ENCODE assay signal across 1 cellular context in the genomic region with DNA sequence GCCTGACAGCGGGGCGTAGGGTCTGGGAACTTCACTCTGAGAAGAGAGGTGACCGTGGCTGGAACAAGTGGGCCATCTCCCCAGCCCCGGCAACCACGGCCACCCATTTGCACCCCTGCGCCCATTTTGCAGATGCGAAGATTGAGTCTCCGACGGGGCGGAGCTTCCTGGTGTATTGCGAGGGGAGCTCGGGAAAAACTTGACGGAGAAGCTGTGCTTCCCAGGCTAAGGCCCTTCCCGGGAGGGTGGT.
TF ChIP-seq lines count a peak whose summit lies in the region.

No MANE protein-coding gene starts in this region.

TF ChIP-seq in K562, 482 proteins besides CTCF, POLR2A, EP300 and RAD21 (continued from another document and continues in another):
- TF ChIP-seq, protein P1, sequence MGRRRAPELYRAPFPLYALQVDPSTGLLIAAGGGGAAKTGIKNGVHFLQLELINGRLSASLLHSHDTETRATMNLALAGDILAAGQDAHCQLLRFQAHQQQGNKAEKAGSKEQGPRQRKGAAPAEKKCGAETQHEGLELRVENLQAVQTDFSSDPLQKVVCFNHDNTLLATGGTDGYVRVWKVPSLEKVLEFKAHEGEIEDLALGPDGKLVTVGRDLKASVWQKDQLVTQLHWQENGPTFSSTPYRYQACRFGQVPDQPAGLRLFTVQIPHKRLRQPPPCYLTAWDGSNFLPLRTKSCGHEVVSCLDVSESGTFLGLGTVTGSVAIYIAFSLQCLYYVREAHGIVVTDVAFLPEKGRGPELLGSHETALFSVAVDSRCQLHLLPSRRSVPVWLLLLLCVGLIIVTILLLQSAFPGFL (CRISPR knock-in tag; IDR thresholded peaks at IDR 0.05): 0 out of 2 replicates have a peak, but pooled peaks have one; percentile 23
- TF ChIP-seq ZBTB17 (CRISPR knock-in tag; IDR thresholded peaks at IDR 0.05) (no peak), NCOA4 (IDR thresholded peaks at IDR 0.05; ENCODE audit: partially characterized antibody) (peak; percentile 94), SMAD4 (CRISPR knock-in tag; conservative IDR thresholded peaks at IDR 0.05) (peak; percentile 56), TCF7L2 (IDR thresholded peaks at IDR 0.05; ENCODE audit: low read depth, low read length) (no peak), POLR3A (IDR thresholded peaks at IDR 0.05; ENCODE audit: borderline replicate concordance, extremely low read depth, insufficient read depth, insufficient read length) (no peak), GABPA (tag; conservative IDR thresholded peaks at IDR 0.05; ENCODE audit: low read depth) (no peak), TFAM (CRISPR knock-in tag; conservative IDR thresholded peaks at IDR 0.05) (no peak), NR1H2 (CRISPR knock-in tag; IDR thresholded peaks at IDR 0.05) (no peak), CHCHD3 (CRISPR knock-in tag; IDR thresholded peaks at IDR 0.05) (no peak), MCM7 (IDR thresholded peaks at IDR 0.05) (no peak), ASH1L (IDR thresholded peaks at IDR 0.05; ENCODE audit: borderline replicate concordance, low read depth, partially characterized antibody) (peak; percentile 82), DNMT1 (IDR thresholded peaks at IDR 0.05) (0 out of 2 replicates have a peak, but pooled peaks have one; percentile 44), POLR2AphosphoS5 (IDR thresholded peaks at IDR 0.05; ENCODE audit: control insufficient read depth, insufficient read depth, low read depth, low read length) (no peak), HCFC1 (IDR thresholded peaks at IDR 0.05; ENCODE audit: low read depth, low read length) (no peak), KLF13 (tag; IDR thresholded peaks at IDR 0.05; ENCODE audit: borderline replicate concordance, low read depth) (no peak), ARHGAP35 (IDR thresholded peaks at IDR 0.05; ENCODE audit: partially characterized antibody) (no peak), ETV6 (IDR thresholded peaks at IDR 0.05; ENCODE audit: borderline replicate concordance in 1 of 2, low read depth in 2 of 2, low read length in 1 of 2) (0 out of 4 replicates have a peak, but pooled peaks of 1 of the 2 experiments have one; percentile 16), ETV6 (CRISPR knock-in tag; IDR thresholded peaks at IDR 0.05; ENCODE audit: borderline replicate concordance) (no peak), HDAC1 (IDR thresholded peaks at IDR 0.05) (peak; percentile 91 to 93; a peak in 3 of 4 replicates), SMARCA5 (IDR thresholded peaks at IDR 0.05) (peak; percentile 100), ZNF699 (CRISPR knock-in tag; IDR thresholded peaks at IDR 0.05; ENCODE audit: insufficient replicate concordance) (no peak), STAT5A (IDR thresholded peaks at IDR 0.05; ENCODE audit: borderline replicate concordance, low read length) (no peak), KDM4B (IDR thresholded peaks at IDR 0.05; ENCODE audit: borderline replicate concordance in 2 of 2, low read depth in 1 of 2) (no peak), ZC3H8 (IDR thresholded peaks at IDR 0.05) (peak; percentile 33; the same call in 1 of the 2 replicates), MCM2 (IDR thresholded peaks at IDR 0.05; ENCODE audit: low read depth) (no peak), MAFK (IDR thresholded peaks at IDR 0.05; ENCODE audit: low read length) (no peak)
- TF ChIP-seq, protein P2, sequence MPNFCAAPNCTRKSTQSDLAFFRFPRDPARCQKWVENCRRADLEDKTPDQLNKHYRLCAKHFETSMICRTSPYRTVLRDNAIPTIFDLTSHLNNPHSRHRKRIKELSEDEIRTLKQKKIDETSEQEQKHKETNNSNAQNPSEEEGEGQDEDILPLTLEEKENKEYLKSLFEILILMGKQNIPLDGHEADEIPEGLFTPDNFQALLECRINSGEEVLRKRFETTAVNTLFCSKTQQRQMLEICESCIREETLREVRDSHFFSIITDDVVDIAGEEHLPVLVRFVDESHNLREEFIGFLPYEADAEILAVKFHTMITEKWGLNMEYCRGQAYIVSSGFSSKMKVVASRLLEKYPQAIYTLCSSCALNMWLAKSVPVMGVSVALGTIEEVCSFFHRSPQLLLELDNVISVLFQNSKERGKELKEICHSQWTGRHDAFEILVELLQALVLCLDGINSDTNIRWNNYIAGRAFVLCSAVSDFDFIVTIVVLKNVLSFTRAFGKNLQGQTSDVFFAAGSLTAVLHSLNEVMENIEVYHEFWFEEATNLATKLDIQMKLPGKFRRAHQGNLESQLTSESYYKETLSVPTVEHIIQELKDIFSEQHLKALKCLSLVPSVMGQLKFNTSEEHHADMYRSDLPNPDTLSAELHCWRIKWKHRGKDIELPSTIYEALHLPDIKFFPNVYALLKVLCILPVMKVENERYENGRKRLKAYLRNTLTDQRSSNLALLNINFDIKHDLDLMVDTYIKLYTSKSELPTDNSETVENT (CRISPR knock-in tag; IDR thresholded peaks at IDR 0.05): 0 out of 2 replicates have a peak, but pooled peaks have one; percentile 38
- TF ChIP-seq, protein P3, sequence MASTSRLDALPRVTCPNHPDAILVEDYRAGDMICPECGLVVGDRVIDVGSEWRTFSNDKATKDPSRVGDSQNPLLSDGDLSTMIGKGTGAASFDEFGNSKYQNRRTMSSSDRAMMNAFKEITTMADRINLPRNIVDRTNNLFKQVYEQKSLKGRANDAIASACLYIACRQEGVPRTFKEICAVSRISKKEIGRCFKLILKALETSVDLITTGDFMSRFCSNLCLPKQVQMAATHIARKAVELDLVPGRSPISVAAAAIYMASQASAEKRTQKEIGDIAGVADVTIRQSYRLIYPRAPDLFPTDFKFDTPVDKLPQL (IDR thresholded peaks at IDR 0.05; ENCODE audit: extremely low read depth, insufficient read length): no peak
- TF ChIP-seq, protein P4, sequence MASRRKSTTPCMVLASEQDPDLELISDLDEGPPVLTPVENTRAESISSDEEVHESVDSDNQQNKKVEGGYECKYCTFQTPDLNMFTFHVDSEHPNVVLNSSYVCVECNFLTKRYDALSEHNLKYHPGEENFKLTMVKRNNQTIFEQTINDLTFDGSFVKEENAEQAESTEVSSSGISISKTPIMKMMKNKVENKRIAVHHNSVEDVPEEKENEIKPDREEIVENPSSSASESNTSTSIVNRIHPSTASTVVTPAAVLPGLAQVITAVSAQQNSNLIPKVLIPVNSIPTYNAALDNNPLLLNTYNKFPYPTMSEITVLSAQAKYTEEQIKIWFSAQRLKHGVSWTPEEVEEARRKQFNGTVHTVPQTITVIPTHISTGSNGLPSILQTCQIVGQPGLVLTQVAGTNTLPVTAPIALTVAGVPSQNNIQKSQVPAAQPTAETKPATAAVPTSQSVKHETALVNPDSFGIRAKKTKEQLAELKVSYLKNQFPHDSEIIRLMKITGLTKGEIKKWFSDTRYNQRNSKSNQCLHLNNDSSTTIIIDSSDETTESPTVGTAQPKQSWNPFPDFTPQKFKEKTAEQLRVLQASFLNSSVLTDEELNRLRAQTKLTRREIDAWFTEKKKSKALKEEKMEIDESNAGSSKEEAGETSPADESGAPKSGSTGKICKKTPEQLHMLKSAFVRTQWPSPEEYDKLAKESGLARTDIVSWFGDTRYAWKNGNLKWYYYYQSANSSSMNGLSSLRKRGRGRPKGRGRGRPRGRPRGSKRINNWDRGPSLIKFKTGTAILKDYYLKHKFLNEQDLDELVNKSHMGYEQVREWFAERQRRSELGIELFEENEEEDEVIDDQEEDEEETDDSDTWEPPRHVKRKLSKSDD (conservative IDR thresholded peaks at IDR 0.05; ENCODE audit: low read length): no peak
- TF ChIP-seq, protein P5, sequence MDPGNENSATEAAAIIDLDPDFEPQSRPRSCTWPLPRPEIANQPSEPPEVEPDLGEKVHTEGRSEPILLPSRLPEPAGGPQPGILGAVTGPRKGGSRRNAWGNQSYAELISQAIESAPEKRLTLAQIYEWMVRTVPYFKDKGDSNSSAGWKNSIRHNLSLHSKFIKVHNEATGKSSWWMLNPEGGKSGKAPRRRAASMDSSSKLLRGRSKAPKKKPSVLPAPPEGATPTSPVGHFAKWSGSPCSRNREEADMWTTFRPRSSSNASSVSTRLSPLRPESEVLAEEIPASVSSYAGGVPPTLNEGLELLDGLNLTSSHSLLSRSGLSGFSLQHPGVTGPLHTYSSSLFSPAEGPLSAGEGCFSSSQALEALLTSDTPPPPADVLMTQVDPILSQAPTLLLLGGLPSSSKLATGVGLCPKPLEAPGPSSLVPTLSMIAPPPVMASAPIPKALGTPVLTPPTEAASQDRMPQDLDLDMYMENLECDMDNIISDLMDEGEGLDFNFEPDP (CRISPR knock-in tag; IDR thresholded peaks at IDR 0.05): no peak
- TF ChIP-seq, protein P6, sequence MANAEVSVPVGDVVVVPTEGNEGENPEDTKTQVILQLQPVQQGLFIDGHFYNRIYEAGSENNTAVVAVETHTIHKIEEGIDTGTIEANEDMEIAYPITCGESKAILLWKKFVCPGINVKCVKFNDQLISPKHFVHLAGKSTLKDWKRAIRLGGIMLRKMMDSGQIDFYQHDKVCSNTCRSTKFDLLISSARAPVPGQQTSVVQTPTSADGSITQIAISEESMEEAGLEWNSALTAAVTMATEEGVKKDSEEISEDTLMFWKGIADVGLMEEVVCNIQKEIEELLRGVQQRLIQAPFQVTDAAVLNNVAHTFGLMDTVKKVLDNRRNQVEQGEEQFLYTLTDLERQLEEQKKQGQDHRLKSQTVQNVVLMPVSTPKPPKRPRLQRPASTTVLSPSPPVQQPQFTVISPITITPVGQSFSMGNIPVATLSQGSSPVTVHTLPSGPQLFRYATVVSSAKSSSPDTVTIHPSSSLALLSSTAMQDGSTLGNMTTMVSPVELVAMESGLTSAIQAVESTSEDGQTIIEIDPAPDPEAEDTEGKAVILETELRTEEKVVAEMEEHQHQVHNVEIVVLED (CRISPR knock-in tag; IDR thresholded peaks at IDR 0.05): no peak; the same call in 1 of the 2 replicates
- TF ChIP-seq, protein P7, sequence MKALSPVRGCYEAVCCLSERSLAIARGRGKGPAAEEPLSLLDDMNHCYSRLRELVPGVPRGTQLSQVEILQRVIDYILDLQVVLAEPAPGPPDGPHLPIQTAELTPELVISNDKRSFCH (CRISPR knock-in tag; IDR thresholded peaks at IDR 0.05): no peak
- TF ChIP-seq, protein P7 (tag; IDR thresholded peaks at IDR 0.05): peak; percentile 89
- TF ChIP-seq, protein P8, sequence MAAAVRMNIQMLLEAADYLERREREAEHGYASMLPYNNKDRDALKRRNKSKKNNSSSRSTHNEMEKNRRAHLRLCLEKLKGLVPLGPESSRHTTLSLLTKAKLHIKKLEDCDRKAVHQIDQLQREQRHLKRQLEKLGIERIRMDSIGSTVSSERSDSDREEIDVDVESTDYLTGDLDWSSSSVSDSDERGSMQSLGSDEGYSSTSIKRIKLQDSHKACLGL (CRISPR knock-in tag; IDR thresholded peaks at IDR 0.05; ENCODE audit: borderline replicate concordance, poor library complexity, severe bottlenecking): no peak
- TF ChIP-seq, protein P9, sequence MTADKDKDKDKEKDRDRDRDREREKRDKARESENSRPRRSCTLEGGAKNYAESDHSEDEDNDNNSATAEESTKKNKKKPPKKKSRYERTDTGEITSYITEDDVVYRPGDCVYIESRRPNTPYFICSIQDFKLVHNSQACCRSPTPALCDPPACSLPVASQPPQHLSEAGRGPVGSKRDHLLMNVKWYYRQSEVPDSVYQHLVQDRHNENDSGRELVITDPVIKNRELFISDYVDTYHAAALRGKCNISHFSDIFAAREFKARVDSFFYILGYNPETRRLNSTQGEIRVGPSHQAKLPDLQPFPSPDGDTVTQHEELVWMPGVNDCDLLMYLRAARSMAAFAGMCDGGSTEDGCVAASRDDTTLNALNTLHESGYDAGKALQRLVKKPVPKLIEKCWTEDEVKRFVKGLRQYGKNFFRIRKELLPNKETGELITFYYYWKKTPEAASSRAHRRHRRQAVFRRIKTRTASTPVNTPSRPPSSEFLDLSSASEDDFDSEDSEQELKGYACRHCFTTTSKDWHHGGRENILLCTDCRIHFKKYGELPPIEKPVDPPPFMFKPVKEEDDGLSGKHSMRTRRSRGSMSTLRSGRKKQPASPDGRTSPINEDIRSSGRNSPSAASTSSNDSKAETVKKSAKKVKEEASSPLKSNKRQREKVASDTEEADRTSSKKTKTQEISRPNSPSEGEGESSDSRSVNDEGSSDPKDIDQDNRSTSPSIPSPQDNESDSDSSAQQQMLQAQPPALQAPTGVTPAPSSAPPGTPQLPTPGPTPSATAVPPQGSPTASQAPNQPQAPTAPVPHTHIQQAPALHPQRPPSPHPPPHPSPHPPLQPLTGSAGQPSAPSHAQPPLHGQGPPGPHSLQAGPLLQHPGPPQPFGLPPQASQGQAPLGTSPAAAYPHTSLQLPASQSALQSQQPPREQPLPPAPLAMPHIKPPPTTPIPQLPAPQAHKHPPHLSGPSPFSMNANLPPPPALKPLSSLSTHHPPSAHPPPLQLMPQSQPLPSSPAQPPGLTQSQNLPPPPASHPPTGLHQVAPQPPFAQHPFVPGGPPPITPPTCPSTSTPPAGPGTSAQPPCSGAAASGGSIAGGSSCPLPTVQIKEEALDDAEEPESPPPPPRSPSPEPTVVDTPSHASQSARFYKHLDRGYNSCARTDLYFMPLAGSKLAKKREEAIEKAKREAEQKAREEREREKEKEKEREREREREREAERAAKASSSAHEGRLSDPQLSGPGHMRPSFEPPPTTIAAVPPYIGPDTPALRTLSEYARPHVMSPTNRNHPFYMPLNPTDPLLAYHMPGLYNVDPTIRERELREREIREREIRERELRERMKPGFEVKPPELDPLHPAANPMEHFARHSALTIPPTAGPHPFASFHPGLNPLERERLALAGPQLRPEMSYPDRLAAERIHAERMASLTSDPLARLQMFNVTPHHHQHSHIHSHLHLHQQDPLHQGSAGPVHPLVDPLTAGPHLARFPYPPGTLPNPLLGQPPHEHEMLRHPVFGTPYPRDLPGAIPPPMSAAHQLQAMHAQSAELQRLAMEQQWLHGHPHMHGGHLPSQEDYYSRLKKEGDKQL (CRISPR knock-in tag; IDR thresholded peaks at IDR 0.05; ENCODE audit: borderline replicate concordance): no peak
- TF ChIP-seq, protein P10, sequence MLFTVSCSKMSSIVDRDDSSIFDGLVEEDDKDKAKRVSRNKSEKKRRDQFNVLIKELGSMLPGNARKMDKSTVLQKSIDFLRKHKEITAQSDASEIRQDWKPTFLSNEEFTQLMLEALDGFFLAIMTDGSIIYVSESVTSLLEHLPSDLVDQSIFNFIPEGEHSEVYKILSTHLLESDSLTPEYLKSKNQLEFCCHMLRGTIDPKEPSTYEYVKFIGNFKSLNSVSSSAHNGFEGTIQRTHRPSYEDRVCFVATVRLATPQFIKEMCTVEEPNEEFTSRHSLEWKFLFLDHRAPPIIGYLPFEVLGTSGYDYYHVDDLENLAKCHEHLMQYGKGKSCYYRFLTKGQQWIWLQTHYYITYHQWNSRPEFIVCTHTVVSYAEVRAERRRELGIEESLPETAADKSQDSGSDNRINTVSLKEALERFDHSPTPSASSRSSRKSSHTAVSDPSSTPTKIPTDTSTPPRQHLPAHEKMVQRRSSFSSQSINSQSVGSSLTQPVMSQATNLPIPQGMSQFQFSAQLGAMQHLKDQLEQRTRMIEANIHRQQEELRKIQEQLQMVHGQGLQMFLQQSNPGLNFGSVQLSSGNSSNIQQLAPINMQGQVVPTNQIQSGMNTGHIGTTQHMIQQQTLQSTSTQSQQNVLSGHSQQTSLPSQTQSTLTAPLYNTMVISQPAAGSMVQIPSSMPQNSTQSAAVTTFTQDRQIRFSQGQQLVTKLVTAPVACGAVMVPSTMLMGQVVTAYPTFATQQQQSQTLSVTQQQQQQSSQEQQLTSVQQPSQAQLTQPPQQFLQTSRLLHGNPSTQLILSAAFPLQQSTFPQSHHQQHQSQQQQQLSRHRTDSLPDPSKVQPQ (CRISPR knock-in tag; IDR thresholded peaks at IDR 0.05; ENCODE audit: borderline replicate concordance): no peak
